Comparison of ENCODE assay signal across 8 cellular contexts in genomic region chrX:48697182-48697727, GRCh38. TPM values are rescaled to one million over a fixed set of nuclear protein-coding genes. Genes with fewer than 3 reads are reported as not detected.
DNase-seq lines count a peak whose midpoint lies in the region; ATAC-seq, FAIRE-seq and TF ChIP-seq lines count a peak whose summit lies in the region.

No MANE protein-coding gene starts in this region.

- FAIRE-seq in endothelial cell of umbilical vein (lab: Jason Lieb, UNC) = peak; percentile 55

- ATAC-seq in HG03175 (IDR thresholded peaks at IDR 0.05; ENCODE audit: unreplicated experiment) (no peak), HG02588 (IDR thresholded peaks at IDR 0.05; ENCODE audit: unreplicated experiment) (no peak)

- H2AFZ ChIP-seq in endothelial cell of umbilical vein (ENCODE audit: low read depth, low read length) (peak overlapping the region; percentile 72), parathyroid adenoma (no peak overlapping the region)

- H3K4me3 ChIP-seq in endothelial cell of umbilical vein (replicated peaks in 1 of 3; ENCODE audit: insufficient read depth in 1 of 3, low read depth in 1 of 3, low read length in 3 of 3) = peak overlapping the region; percentile 60 to 76 (median 72)
- H3K4me3 ChIP-seq in parathyroid adenoma (ENCODE audit: low read depth, low read length) = peak overlapping the region; percentile 44

- H3K27me3 ChIP-seq in endothelial cell of umbilical vein (ENCODE audit: control insufficient read depth in 2 of 2, insufficient read depth in 2 of 2, low read length in 2 of 2) (no peaks in the 10 kb centered on the region), parathyroid adenoma (ENCODE audit: control insufficient read depth, insufficient read depth, low read length) (no peaks in the 10 kb centered on the region)

- no peaks in the 10 kb centered on the region for H3K9me1 ChIP-seq in endothelial cell of umbilical vein (replicated peaks; ENCODE audit: control insufficient read depth, extremely low read depth, insufficient read depth, low read length)

- peaks cover 28% of the 10 kb centered on the region for H3K79me2 ChIP-seq in endothelial cell of umbilical vein (ENCODE audit: control insufficient read depth, insufficient read depth, low read length)
- no peaks in the 10 kb centered on the region for H3K79me2 ChIP-seq in parathyroid adenoma

- peak overlapping the region; percentile 57 for H3K27ac ChIP-seq in endothelial cell of umbilical vein (ENCODE audit: insufficient read depth, low read depth, low read length)
- H3K27ac ChIP-seq in parathyroid adenoma = no peak overlapping the region

- H4K20me1 ChIP-seq in endothelial cell of umbilical vein (replicated peaks; ENCODE audit: control insufficient read depth, extremely low read depth, insufficient read depth, low read length) = no peaks in the 10 kb centered on the region

- intact Hi-C loops in endothelial cell of umbilical vein (cut with micrococcal nuclease) = loop anchor here (2.0 kb wide), 2 partner anchors 20 to 104 kb away; no protein-coding TSS in a partner anchor

- H3K9ac ChIP-seq in endothelial cell of umbilical vein (replicated peaks; ENCODE audit: extremely low read depth, insufficient read depth, low read length) (peak overlapping the region; percentile 88), parathyroid adenoma (no peak overlapping the region)

- H3K9me3 ChIP-seq in endothelial cell of umbilical vein (replicated peaks; ENCODE audit: control insufficient read depth, insufficient read depth, low read length) (no peaks in the 10 kb centered on the region), parathyroid adenoma (ENCODE audit: control insufficient read depth, low read length) (no peaks in the 10 kb centered on the region)

- H3K36me3 ChIP-seq in endothelial cell of umbilical vein (ENCODE audit: control insufficient read depth in 2 of 2, extremely low read depth in 1 of 2, insufficient read depth in 2 of 2, low read length in 2 of 2) = peaks cover 4 to 7% of the 10 kb centered on the region in 2 experiments
- no peaks in the 10 kb centered on the region for H3K36me3 ChIP-seq in parathyroid adenoma (ENCODE audit: control insufficient read depth, insufficient read depth, low read length)

- no peak for TF ChIP-seq POLR2A in endothelial cell of umbilical vein (IDR thresholded peaks at IDR 0.05; ENCODE audit: low read depth, low read length)

- CTCF ChIA-PET in endothelial cell of umbilical vein (lab: Charles Lee) = no interaction called here

- dilution Hi-C loops in endothelial cell of umbilical vein (cut with MboI; ENCODE audit: extremely low pct_ligation_motif_present, low sequenced_read_pairs) = no loop called here

- DNase-seq in NCI-H82 (lab: John Stamatoyannopoulos, UW) = peak; percentile 57
- DNase-seq in NCI-H82 treated with DMSO at 0.1 percent for 48 hours (lab: John Stamatoyannopoulos, UW; ENCODE audit: unreplicated experiment) = no peak
- DNase-seq in NCI-H524 treated with DMSO at 0.1 percent for 48 hours (lab: John Stamatoyannopoulos, UW) = peak; percentile 15
- peak; percentile 15 for DNase-seq in endothelial cell of umbilical vein (ENCODE audit: low read depth, low spot score)
- no peak for DNase-seq in SW 1271 (lab: John Stamatoyannopoulos, UW)

- no TSS peak for BruUV-seq in endothelial cell of umbilical vein (replicated peaks; lab: Mats Ljungman, UMichigan)

- no peak for TF ChIP-seq CTCF in endothelial cell of umbilical vein (IDR thresholded peaks at IDR 0.05; ENCODE audit: extremely low read depth in 1 of 2, insufficient read depth in 1 of 2, low read depth in 1 of 2, low read length in 2 of 2)
- TF ChIP-seq CTCF in parathyroid adenoma (IDR thresholded peaks at IDR 0.05) = no peak

- POLR2A ChIA-PET in endothelial cell of umbilical vein (lab: Charles Lee) = no interaction called here

- H3K4me1 ChIP-seq in endothelial cell of umbilical vein (ENCODE audit: control insufficient read depth, extremely low read depth, insufficient read depth, low read length) (peaks cover 5% of the 10 kb centered on the region), parathyroid adenoma (peaks cover 6% of the 10 kb centered on the region)

- H3K4me2 ChIP-seq in endothelial cell of umbilical vein (ENCODE audit: insufficient read depth, low read length) = peak overlapping the region; percentile 84
- peak overlapping the region; percentile 44 for H3K4me2 ChIP-seq in parathyroid adenoma (ENCODE audit: low read length)

TF ChIP-seq in endothelial cell of umbilical vein, 7 proteins besides CTCF, POLR2A, EP300 and RAD21:
- no peak for TF ChIP-seq GATA2 (IDR thresholded peaks at IDR 0.05; ENCODE audit: insufficient read depth, insufficient read length, low read depth, low read length)
- no peak for TF ChIP-seq MYC (IDR thresholded peaks at IDR 0.05; ENCODE audit: low read depth, low read length)
- TF ChIP-seq MAX (IDR thresholded peaks at IDR 0.05; ENCODE audit: insufficient read depth, insufficient read length) = no peak
- no peak for TF ChIP-seq JUN (IDR thresholded peaks at IDR 0.05; ENCODE audit: borderline replicate concordance, insufficient read depth, insufficient read length, low read depth)
- no peak for TF ChIP-seq FOS (IDR thresholded peaks at IDR 0.05; ENCODE audit: borderline replicate concordance, insufficient read depth, low read length)
- no peak for TF ChIP-seq EZH2 (IDR thresholded peaks at IDR 0.05; ENCODE audit: borderline replicate concordance, low read depth, low read length, severe bottlenecking)
- TF ChIP-seq POLR2AphosphoS5 (IDR thresholded peaks at IDR 0.05; ENCODE audit: insufficient read depth, low read depth, low read length) = no peak

RNA-seq across cellular contexts. Expression of gene SUV39H1, which starts 0.7 kb away (rescaled TPM):
- 18.2 and 20.0 TPM in 2 replicates for total RNA-seq in endothelial cell of umbilical vein
- 19.0 and 22.0 TPM in 2 replicates for polyA plus RNA-seq in endothelial cell of umbilical vein
- polyA plus RNA-seq in endothelial cell of umbilical vein (2011; cell fraction: cytosol; rRNA removed) = 12.9 and 13.6 TPM in 2 replicates
- polyA plus RNA-seq in endothelial cell of umbilical vein (2011; cell fraction: nucleus; rRNA removed) = 13.3 and 20.0 TPM in 2 replicates
- 7.7 and 13.0 TPM in 2 replicates for polyA plus RNA-seq in endothelial cell of umbilical vein (2012)
- 13.5 and 14.9 TPM in 2 replicates for polyA minus RNA-seq in endothelial cell of umbilical vein
- 38.1 TPM for polyA minus RNA-seq in endothelial cell of umbilical vein (2011; cell fraction: cytosol; rRNA and poly(A)+ RNA removed)
- polyA minus RNA-seq in endothelial cell of umbilical vein (2011; cell fraction: nucleus; rRNA and poly(A)+ RNA removed) = 8.8 and 9.0 TPM in 2 replicates

RNA-seq across cellular contexts. Expression of gene WAS, which starts 13.7 kb away (rescaled TPM):
- total RNA-seq in endothelial cell of umbilical vein = 0.73 TPM in 1 of 2 replicates, not detected in the other
- not detected in 2 replicates for polyA plus RNA-seq in endothelial cell of umbilical vein
- 0.07 and 0.08 TPM in 2 replicates for polyA plus RNA-seq in endothelial cell of umbilical vein (2011; cell fraction: cytosol; rRNA removed)
- 0.63 and 0.66 TPM in 2 replicates for polyA plus RNA-seq in endothelial cell of umbilical vein (2011; cell fraction: nucleus; rRNA removed)
- polyA plus RNA-seq in endothelial cell of umbilical vein (2012) = 0.11 and 0.28 TPM in 2 replicates
- 0.46 and 0.47 TPM in 2 replicates for polyA minus RNA-seq in endothelial cell of umbilical vein
- polyA minus RNA-seq in endothelial cell of umbilical vein (2011; cell fraction: cytosol; rRNA and poly(A)+ RNA removed) = not detected
- polyA minus RNA-seq in endothelial cell of umbilical vein (2011; cell fraction: nucleus; rRNA and poly(A)+ RNA removed) = not detected in 2 replicates

Comparison
In these comparisons a context has a peak if more than half of its experiments do, and no peak if none do; other contexts are left out.
1. DNase-seq: peak in NCI-H82 (single experiment), NCI-H524 treated with DMSO at 0.1 percent for 48 hours (single experiment) and endothelial cell of umbilical vein (single experiment); none in NCI-H82 treated with DMSO at 0.1 percent for 48 hours (single experiment) and SW 1271 (0 of 2).